ENCODE assay signal across 7 cellular contexts in the genomic region with DNA sequence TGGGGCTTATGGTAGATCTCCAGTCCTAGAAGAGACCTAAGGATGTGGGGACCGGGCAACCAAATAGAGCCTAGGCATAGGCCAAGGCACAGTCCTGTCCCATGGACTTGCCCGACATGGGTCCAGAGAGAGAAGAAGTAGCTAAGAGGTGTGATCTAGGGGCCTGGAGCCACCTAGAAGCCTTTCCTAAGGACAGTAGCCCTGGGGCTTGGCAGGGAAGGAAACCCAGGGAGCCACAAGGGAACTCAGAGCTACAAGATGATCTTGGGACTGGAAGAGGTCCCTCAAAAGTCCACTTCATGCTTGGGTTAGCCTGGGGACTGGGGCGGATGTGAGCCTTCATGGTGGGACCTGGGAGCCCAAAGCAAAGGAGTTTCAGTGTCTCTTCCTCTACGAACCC.
"Had no signal": no experiment of that assay in that cellular context is flagged by ENCODE, and none has a peak within 500 bp of the region (broad histone marks: within the 10 kb centered on the region; RNA-seq: fewer than 3 reads in every experiment).

No MANE protein-coding gene starts in this region.

- H3K9ac ChIP-seq: GM23248 had no signal

- H2AFZ ChIP-seq: GM23248 had no signal

- H3K36me3 ChIP-seq: HAP-1 had no signal

- H3K9me3 ChIP-seq: HAP-1 had no signal

- DNase-seq: GM23248, GOT3, H7, IMR-90 had no signal

- ATAC-seq: K562 had no signal

- H3K4me3 ChIP-seq: GM23248, HAP-1, K562 had no signal

- H3K4me1 ChIP-seq: HAP-1 had no signal

- H3K27ac ChIP-seq: GM23248, HL-60 had no signal
